15 cellular contexts compared by ENCODE assay signal in the genomic region with DNA sequence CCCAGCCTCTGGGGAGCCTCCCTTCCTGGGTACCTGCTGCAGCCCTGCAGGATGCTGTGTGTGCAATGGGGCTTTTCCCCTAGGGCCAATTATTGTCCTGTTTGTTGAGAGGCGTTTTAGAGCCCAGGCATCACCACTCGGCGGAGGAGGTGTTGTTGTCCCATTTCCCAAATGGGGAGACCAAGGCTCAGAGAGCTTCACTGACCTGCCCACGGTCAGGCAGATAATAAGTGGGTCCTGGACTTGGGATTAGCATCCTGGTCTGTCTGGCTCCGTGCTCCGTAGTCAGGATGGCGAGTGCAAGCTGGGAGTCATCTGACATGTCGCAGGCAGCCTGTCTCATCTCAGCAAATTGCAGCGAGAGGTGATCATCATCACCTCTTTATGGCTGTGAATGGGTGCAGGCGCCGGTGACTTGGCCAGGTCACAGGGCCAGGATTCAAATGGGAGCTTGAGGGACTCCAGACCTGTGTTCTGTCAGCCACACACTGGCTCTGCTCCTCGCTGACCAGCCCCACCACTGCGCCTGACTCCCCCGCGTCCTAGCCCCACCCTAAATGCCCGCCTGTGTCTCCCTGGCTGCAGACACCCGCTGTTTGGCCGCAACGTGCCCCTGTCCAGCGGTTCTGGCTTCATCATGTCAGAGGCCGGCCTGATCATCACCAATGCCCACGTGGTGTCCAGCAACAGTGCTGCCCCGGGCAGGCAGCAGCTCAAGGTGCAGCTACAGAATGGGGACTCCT. TPM values are rescaled to one million over a fixed set of nuclear protein-coding genes. Genes with fewer than 3 reads are reported as not detected.
"Had no signal": no experiment of that assay in that cellular context is flagged by ENCODE, and none has a peak within 500 bp of the region (broad histone marks: within the 10 kb centered on the region; RNA-seq: fewer than 3 reads in every experiment).

No MANE protein-coding gene starts in this region.

- H3K4me3 ChIP-seq: gastroesophageal sphincter, tibial artery had no signal

- H3K9me3 ChIP-seq: gastroesophageal sphincter, tibial artery had no signal

- DNase-seq: activated CD4-positive, alpha-beta memory T cell treated with anti-CD3 and anti-CD28 coated beads for 36 hours; activated CD4-positive, alpha-beta T cell treated with anti-CD3 and anti-CD28 coated beads for 48 hours; activated effector memory CD4-positive, alpha-beta T cell treated with anti-CD3 and anti-CD28 coated beads, Interleukin-2, amount 50 U/mL, for 16 hours; activated naive CD4-positive, alpha-beta T cell treated with anti-CD3 and anti-CD28 coated beads, Interleukin-2, amount 10 ng/mL, durations not matched to agents 7 days and 5 days; amygdala; immature natural killer cell; kidney glomerular epithelial cell; nephron progenitor cell; occipital lobe; stimulated activated CD4-positive, alpha-beta T cell treated with anti-CD3 and anti-CD28 coated beads, Interleukin-1b, Interleukin-23, amount 100 ng/mL, for 48 hours; T-helper 2 cell; tibial artery had no signal

- H3K27ac ChIP-seq: epithelial cell of prostate, gastroesophageal sphincter, tibial artery had no signal

- ATAC-seq: gastroesophageal sphincter had no signal

- H3K27me3 ChIP-seq: gastroesophageal sphincter had no signal

- H3K36me3 ChIP-seq: tibial artery had no signal

RNA-seq across cellular contexts. Expression of gene HTRA3, which starts 16.6 kb away (rescaled TPM):
- total RNA-seq: activated CD4-positive, alpha-beta memory T cell treated with anti-CD3 and anti-CD28 coated beads for 36 hours; mononuclear cell had no signal
